21 cellular contexts compared by ENCODE assay signal in genomic region chr1:19547814-19548213, GRCh38.
DNase-seq lines count a peak whose midpoint lies in the region; TF ChIP-seq lines count a peak whose summit lies in the region.
"Had no signal": no experiment of that assay in that cellular context is flagged by ENCODE, and none has a peak within 500 bp of the region (broad histone marks: within the 10 kb centered on the region; RNA-seq: fewer than 3 reads in every experiment).

No MANE protein-coding gene starts in this region.

- peaks cover 1% of the 10 kb centered on the region for H3K27me3 ChIP-seq in mammary epithelial cell (ENCODE audit: insufficient read depth, low read length)
- H3K27me3 ChIP-seq: BLaER1, Peyer's patch had no signal

- WGBS in mammary epithelial cell (ENCODE audit: low coverage, missing lambda C conversion rate), result 100% methylated on average over 1 of the region's 1 CpG

- no peak overlapping the region for H3K27ac ChIP-seq in mammary epithelial cell (ENCODE audit: insufficient read depth, low read depth, low read length)
- H3K27ac ChIP-seq: 22Rv1, BLaER1, Peyer's patch had no signal

- H2AFZ ChIP-seq in mammary epithelial cell (ENCODE audit: low read depth, low read length), result no peak overlapping the region

- peaks cover 9% of the 10 kb centered on the region for H3K9me3 ChIP-seq in mammary epithelial cell (replicated peaks; ENCODE audit: insufficient read depth, low read length)

- intact Hi-C loops in mammary epithelial cell (cut with micrococcal nuclease), result no loop called here

- no peaks in the 10 kb centered on the region for H3K79me2 ChIP-seq in mammary epithelial cell (ENCODE audit: insufficient read depth, low read length)

- in situ Hi-C loops in mammary epithelial cell (cut with MboI; ENCODE audit: low sequenced_read_pairs in 2 of 2), result no loop called here

- H4K20me1 ChIP-seq in mammary epithelial cell (ENCODE audit: insufficient read depth, low read length), result no peaks in the 10 kb centered on the region
- H4K20me1 ChIP-seq: BLaER1 had no signal

- no TSS peak for BruUV-seq in mammary epithelial cell (replicated peaks; lab: Mats Ljungman, UMichigan)

- CTCF ChIA-PET in mammary epithelial cell (lab: Charles Lee; ENCODE audit: low non-redundant PET), result no interaction called here

- H3K4me3 ChIP-seq in mammary epithelial cell (replicated peaks in 1 of 3; ENCODE audit: insufficient read depth in 1 of 3, low read depth in 2 of 3, low read length in 3 of 3), result no peak overlapping the region
- H3K4me3 ChIP-seq: BLaER1, Peyer's patch had no signal

- no peak overlapping the region for H3K4me2 ChIP-seq in mammary epithelial cell (ENCODE audit: insufficient read depth, low read depth, low read length)
- H3K4me2 ChIP-seq: BLaER1 had no signal

- no peaks in the 10 kb centered on the region for H3K36me3 ChIP-seq in mammary epithelial cell (ENCODE audit: insufficient read depth, low read length)
- H3K36me3 ChIP-seq: BLaER1, Peyer's patch had no signal

- no peak for TF ChIP-seq CTCF in mammary epithelial cell (conservative IDR thresholded peaks at IDR 0.05 in 1 of 2, IDR thresholded peaks at IDR 0.05 in 1 of 2; ENCODE audit: extremely low read depth in 1 of 2, insufficient read depth in 1 of 2, low read depth in 1 of 2, low read length in 2 of 2)

- no peaks in the 10 kb centered on the region for H3K4me1 ChIP-seq in mammary epithelial cell (ENCODE audit: insufficient read depth, low read length)
- H3K4me1 ChIP-seq: BLaER1, Peyer's patch had no signal

- dilution Hi-C loops in mammary epithelial cell (cut with HindIII; ENCODE audit: low sequenced_read_pairs), result no loop called here

- no peak overlapping the region for H3K9ac ChIP-seq in mammary epithelial cell (ENCODE audit: insufficient read depth, low read length)
- H3K9ac ChIP-seq: BLaER1 had no signal

- DNase-seq in DMS153 (lab: John Stamatoyannopoulos, UW) (peak; percentile 57), DMS153 treated with DMSO at 0.1 percent for 48 hours (lab: John Stamatoyannopoulos, UW; ENCODE audit: unreplicated experiment) (no peak), NCI-H510A (lab: John Stamatoyannopoulos, UW) (peak; percentile 15), dermis blood vessel endothelial cell (peak; percentile 17), renal cortical epithelial cell (ENCODE audit: low read depth) (peak; percentile 22), NCI-H187 (lab: John Stamatoyannopoulos, UW) (no peak), mesenteric fat pad (ENCODE audit: low spot score) (no peak), mammary epithelial cell (no peak)
- DNase-seq: ACHN; CD8-positive, alpha-beta T cell; EL; GF-D8; Kasumi-1; NCI-H187 treated with DMSO at 0.1 percent for 48 hours; NCI-H2171; NCI-H446; NCI-H69; NK-92 treated with Interleukin-12 subunit alpha and Interleukin-12 subunit beta, amount 100 ng/mL, for 24 hours; Peyer's patch had no signal

Comparison
In these comparisons a context has a peak if more than half of its experiments do, and no peak if none do; other contexts are left out.
1. DNase-seq: peak in DMS153 (single experiment), NCI-H510A (single experiment), dermis blood vessel endothelial cell (single experiment) and renal cortical epithelial cell (single experiment); none in DMS153 treated with DMSO at 0.1 percent for 48 hours (single experiment), NCI-H187 (0 of 2), mesenteric fat pad (single experiment) and mammary epithelial cell (single experiment).